Comparison of ENCODE assay signal across 8 cellular contexts in genomic region chr3:188153498-188153948, GRCh38. TPM values are rescaled to one million over a fixed set of nuclear protein-coding genes. Genes with fewer than 3 reads are reported as not detected.
A peak's percentile ranks its signal among the peaks of the same experiment; 100 is the strongest.
DNase-seq lines count a peak whose midpoint lies in the region; ATAC-seq and TF ChIP-seq lines count a peak whose summit lies in the region.

No MANE protein-coding gene starts in this region.

- H3K36me3 ChIP-seq in SJSA1 (peaks cover 3% of the 10 kb centered on the region), right atrium auricular region (no peaks in the 10 kb centered on the region)

- peak overlapping the region; percentile 66 for H3K4me3 ChIP-seq in SJSA1
- H3K4me3 ChIP-seq in right atrium auricular region, result peak overlapping the region; percentile 79 to 83

- peak overlapping the region; percentile 85 for H3K27ac ChIP-seq in C4-2B
- H3K27ac ChIP-seq in SJSA1, result peak overlapping the region; percentile 99
- H3K27ac ChIP-seq in right atrium auricular region, result peak overlapping the region; percentile 97 to 98

- in situ Hi-C loops in KBM-7 (cut with MboI; ENCODE audit: low pct_unique_long_range_greater_than_20kb, low sequenced_read_pairs), result no loop called here

- H3K4me1 ChIP-seq in SJSA1 (replicated peaks) (peaks cover 36% of the 10 kb centered on the region), right atrium auricular region (peaks cover 0 to 54% of the 10 kb centered on the region in 2 donors)

- ATAC-seq in GM19455 (IDR thresholded peaks at IDR 0.05; ENCODE audit: unreplicated experiment), result peak; percentile 30
- no peak for ATAC-seq in GM19328 (IDR thresholded peaks at IDR 0.05; ENCODE audit: unreplicated experiment)

- H3K27me3 ChIP-seq in SJSA1 (replicated peaks), result no peaks in the 10 kb centered on the region
- H3K27me3 ChIP-seq in right atrium auricular region, result no peaks in the 10 kb centered on the region

- TF ChIP-seq CTCF in C4-2B (conservative IDR thresholded peaks at IDR 0.05) (no peak), right atrium auricular region (IDR thresholded peaks at IDR 0.05) (no peak)

- DNase-seq in KBM-7 (peak; percentile 67), SJSA1 (ENCODE audit: low read depth in 1 of 2, low spot score in 2 of 2) (peak; percentile 93 to 95), astrocyte of the hippocampus (ENCODE audit: low read depth, low spot score) (peak; percentile 98), right atrium auricular region (ENCODE audit: low spot score) (peak; percentile 89), posterior cingulate gyrus (peak in 8 of 10 donors; percentile 39 to 93 (median 48))

- intact Hi-C loops in posterior cingulate gyrus (cut with DNase I), result loop anchor here (5.0 to 10.0 kb wide), 3 partner anchors 101 to 801 kb away; no protein-coding TSS in a partner anchor

- H3K9me3 ChIP-seq in SJSA1 (replicated peaks) (no peaks in the 10 kb centered on the region), right atrium auricular region (no peaks in the 10 kb centered on the region)

RNA-seq across cellular contexts. Expression of gene LPP, which starts 0.4 kb away (rescaled TPM):
- 64.6 and 132 TPM in 2 replicates for total RNA-seq in SJSA1 (2014; rRNA removed; shearing (Covaris generic))
- 100 to 1,000 TPM; 117 to 186 TPM for total RNA-seq in right atrium auricular region
